In the genomic region with DNA sequence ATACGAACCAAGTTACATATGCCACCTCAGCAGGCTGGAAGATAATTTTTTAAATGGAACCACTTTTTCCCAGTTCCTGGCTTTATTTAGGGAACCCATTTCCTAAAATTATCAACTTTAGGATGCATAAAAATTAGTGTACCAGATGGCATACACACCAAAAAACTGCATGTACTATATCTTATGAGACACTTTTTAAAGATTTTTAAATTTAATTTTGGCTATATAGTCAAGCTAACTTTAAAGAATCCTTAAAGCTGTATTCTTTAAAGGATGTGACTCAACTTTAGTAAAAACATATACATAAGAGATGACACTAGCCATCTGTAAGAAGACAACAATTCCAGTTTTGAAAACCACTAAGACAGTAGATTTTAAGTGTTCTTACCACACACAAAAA, we compare ENCODE assay signal across 1 cellular context.
TF ChIP-seq lines count a peak whose summit lies in the region.

No MANE protein-coding gene starts in this region.

TF ChIP-seq in K562, 482 proteins besides CTCF, POLR2A, EP300 and RAD21 (continued from another document):
- TF ChIP-seq ZFPM2 (CRISPR knock-in tag; IDR thresholded peaks at IDR 0.05) (no peak), SP2 (IDR thresholded peaks at IDR 0.05; ENCODE audit: extremely low read depth, low read depth, low read length, poor library complexity, severe bottlenecking) (no peak), TCFL5 (CRISPR knock-in tag; conservative IDR thresholded peaks at IDR 0.05) (no peak), MEIS2 (IDR thresholded peaks at IDR 0.05; ENCODE audit: partially characterized antibody) (no peak), ZNF253 (CRISPR knock-in tag; conservative IDR thresholded peaks at IDR 0.05) (no peak), TEAD4 (IDR thresholded peaks at IDR 0.05; ENCODE audit: low read length) (no peak), TEAD4 (CRISPR knock-in tag; IDR thresholded peaks at IDR 0.05; ENCODE audit: borderline replicate concordance) (no peak), ZNF347 (CRISPR knock-in tag; IDR thresholded peaks at IDR 0.05; ENCODE audit: low read depth) (no peak), RB1 (IDR thresholded peaks at IDR 0.05; ENCODE audit: low read depth) (no peak)
